In the genomic region with DNA sequence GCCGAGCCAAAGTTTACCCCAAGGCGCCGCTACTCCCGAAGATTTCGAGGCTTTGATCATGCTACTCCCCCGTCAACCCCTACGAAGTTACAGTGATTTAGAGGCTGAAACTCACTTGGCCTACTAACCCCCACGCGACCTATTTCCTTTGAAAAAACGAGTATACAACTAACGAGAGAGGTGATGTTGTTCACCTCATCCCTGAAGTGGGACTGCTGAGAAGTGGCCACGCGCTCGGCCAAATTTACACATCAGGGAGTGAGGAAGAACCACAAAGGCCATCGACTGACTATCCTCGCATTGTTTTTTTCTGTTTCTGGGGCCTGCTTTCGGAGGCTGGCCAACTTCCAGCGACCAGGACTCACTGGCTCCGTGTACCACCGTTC, we compare ENCODE assay signal across 2 cellular contexts.
TF ChIP-seq lines count a peak whose summit lies in the region.

No MANE protein-coding gene starts in this region.

TF ChIP-seq in WTC11, 78 proteins besides CTCF, POLR2A, EP300 and RAD21:
- TF ChIP-seq MAX (CRISPR knock-in tag; IDR thresholded peaks at IDR 0.05) (peak; percentile 62; the same call in 1 of the 2 replicates), ZNF532 (CRISPR knock-in tag; IDR thresholded peaks at IDR 0.05; ENCODE audit: borderline replicate concordance) (no peak), NFYB (CRISPR knock-in tag; conservative IDR thresholded peaks at IDR 0.05; ENCODE audit: low read depth) (no peak)

TF ChIP-seq in H1, 55 proteins besides CTCF, POLR2A, EP300 and RAD21:
- no peak for TF ChIP-seq POLR2AphosphoS5 (IDR thresholded peaks at IDR 0.05; ENCODE audit: low read depth, low read length)
- no peak for TF ChIP-seq GABPA (IDR thresholded peaks at IDR 0.05; ENCODE audit: borderline replicate concordance, insufficient read depth, low read length)
- TF ChIP-seq TCF12 (IDR thresholded peaks at IDR 0.05; ENCODE audit: low read depth, low read length), result no peak
- TF ChIP-seq TAF7 (optimal IDR thresholded peaks at IDR 0.05; ENCODE audit: borderline replicate concordance, low read depth, low read length), result no peak
- TF ChIP-seq NRF1 (IDR thresholded peaks at IDR 0.05; ENCODE audit: low read depth, low read length), result no peak
- TF ChIP-seq, protein P1, sequence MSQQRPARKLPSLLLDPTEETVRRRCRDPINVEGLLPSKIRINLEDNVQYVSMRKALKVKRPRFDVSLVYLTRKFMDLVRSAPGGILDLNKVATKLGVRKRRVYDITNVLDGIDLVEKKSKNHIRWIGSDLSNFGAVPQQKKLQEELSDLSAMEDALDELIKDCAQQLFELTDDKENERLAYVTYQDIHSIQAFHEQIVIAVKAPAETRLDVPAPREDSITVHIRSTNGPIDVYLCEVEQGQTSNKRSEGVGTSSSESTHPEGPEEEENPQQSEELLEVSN (IDR thresholded peaks at IDR 0.05), result no peak
- no peak for TF ChIP-seq KDM4A (IDR thresholded peaks at IDR 0.05; ENCODE audit: low read depth, low read length, severe bottlenecking)
- no peak for TF ChIP-seq YY1 (IDR thresholded peaks at IDR 0.05; ENCODE audit: low read depth, low read length)
- TF ChIP-seq CHD1 (IDR thresholded peaks at IDR 0.05; ENCODE audit: low read depth, low read length), result no peak
- no peak; the same call in 1 of the 2 replicates for TF ChIP-seq TAF1 (IDR thresholded peaks at IDR 0.05; ENCODE audit: low read depth, low read length)
- TF ChIP-seq SIRT6 (IDR thresholded peaks at IDR 0.05; ENCODE audit: low read length), result no peak
